In genomic region chr6:142694054-142694453, GRCh38 we compare ENCODE assay signal across 1 cellular context.
TF ChIP-seq lines count a peak whose summit lies in the region.

No MANE protein-coding gene starts in this region.

TF ChIP-seq in IMR-90, 13 proteins besides CTCF, POLR2A, EP300 and RAD21:
- TF ChIP-seq CEBPB (IDR thresholded peaks at IDR 0.05; ENCODE audit: low read depth, low read length) (no peak), NFE2L2 (IDR thresholded peaks at IDR 0.05; ENCODE audit: low read depth, low read length) (no peak), BHLHE40 (IDR thresholded peaks at IDR 0.05; ENCODE audit: low read depth, low read length) (no peak), ELK1 (IDR thresholded peaks at IDR 0.05; ENCODE audit: borderline replicate concordance, low read depth, low read length) (no peak), MAZ (IDR thresholded peaks at IDR 0.05; ENCODE audit: borderline replicate concordance, low read depth, low read length) (no peak)
TF ChIP-seq in IMR-90: peak in this region for 0.
